Comparison of ENCODE assay signal across 1 cellular context in genomic region chr20:62239278-62239879, GRCh38.
TF ChIP-seq lines count a peak whose summit lies in the region.

No MANE protein-coding gene starts in this region.

TF ChIP-seq in GM12878, 131 proteins besides CTCF, POLR2A, EP300 and RAD21:
- no peak for TF ChIP-seq REST (IDR thresholded peaks at IDR 0.05; ENCODE audit: low read depth, low read length)
- no peak for TF ChIP-seq RCOR1 (conservative IDR thresholded peaks at IDR 0.05; ENCODE audit: low read depth, low read length)
- no peak for TF ChIP-seq JUNB (IDR thresholded peaks at IDR 0.05)
- no peak for TF ChIP-seq ATF7 (IDR thresholded peaks at IDR 0.05; ENCODE audit: low read depth)
- no peak for TF ChIP-seq TCF12 (IDR thresholded peaks at IDR 0.05; ENCODE audit: low read depth, low read length)
- no peak for TF ChIP-seq KDM1A (IDR thresholded peaks at IDR 0.05; ENCODE audit: borderline replicate concordance)
- no peak for TF ChIP-seq DPF2 (IDR thresholded peaks at IDR 0.05)
- TF ChIP-seq SMC3 (IDR thresholded peaks at IDR 0.05; ENCODE audit: borderline replicate concordance, low read length), result no peak
- TF ChIP-seq SPI1 (IDR thresholded peaks at IDR 0.05; ENCODE audit: borderline replicate concordance, insufficient read depth, low read depth, low read length), result no peak
- TF ChIP-seq NR2C2 (IDR thresholded peaks at IDR 0.05; ENCODE audit: borderline replicate concordance, control insufficient read depth, insufficient read length, low read depth), result no peak
- TF ChIP-seq CBX5 (IDR thresholded peaks at IDR 0.05; ENCODE audit: low read depth), result no peak
- TF ChIP-seq, protein P1, sequence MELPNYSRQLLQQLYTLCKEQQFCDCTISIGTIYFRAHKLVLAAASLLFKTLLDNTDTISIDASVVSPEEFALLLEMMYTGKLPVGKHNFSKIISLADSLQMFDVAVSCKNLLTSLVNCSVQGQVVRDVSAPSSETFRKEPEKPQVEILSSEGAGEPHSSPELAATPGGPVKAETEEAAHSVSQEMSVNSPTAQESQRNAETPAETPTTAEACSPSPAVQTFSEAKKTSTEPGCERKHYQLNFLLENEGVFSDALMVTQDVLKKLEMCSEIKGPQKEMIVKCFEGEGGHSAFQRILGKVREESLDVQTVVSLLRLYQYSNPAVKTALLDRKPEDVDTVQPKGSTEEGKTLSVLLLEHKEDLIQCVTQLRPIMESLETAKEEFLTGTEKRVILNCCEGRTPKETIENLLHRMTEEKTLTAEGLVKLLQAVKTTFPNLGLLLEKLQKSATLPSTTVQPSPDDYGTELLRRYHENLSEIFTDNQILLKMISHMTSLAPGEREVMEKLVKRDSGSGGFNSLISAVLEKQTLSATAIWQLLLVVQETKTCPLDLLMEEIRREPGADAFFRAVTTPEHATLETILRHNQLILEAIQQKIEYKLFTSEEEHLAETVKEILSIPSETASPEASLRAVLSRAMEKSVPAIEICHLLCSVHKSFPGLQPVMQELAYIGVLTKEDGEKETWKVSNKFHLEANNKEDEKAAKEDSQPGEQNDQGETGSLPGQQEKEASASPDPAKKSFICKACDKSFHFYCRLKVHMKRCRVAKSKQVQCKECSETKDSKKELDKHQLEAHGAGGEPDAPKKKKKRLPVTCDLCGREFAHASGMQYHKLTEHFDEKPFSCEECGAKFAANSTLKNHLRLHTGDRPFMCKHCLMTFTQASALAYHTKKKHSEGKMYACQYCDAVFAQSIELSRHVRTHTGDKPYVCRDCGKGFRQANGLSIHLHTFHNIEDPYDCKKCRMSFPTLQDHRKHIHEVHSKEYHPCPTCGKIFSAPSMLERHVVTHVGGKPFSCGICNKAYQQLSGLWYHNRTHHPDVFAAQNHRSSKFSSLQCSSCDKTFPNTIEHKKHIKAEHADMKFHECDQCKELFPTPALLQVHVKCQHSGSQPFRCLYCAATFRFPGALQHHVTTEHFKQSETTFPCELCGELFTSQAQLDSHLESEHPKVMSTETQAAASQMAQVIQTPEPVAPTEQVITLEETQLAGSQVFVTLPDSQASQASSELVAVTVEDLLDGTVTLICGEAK (IDR thresholded peaks at IDR 0.05; ENCODE audit: borderline replicate concordance), result no peak
- TF ChIP-seq SMAD5 (IDR thresholded peaks at IDR 0.05; ENCODE audit: low read depth), result no peak
- TF ChIP-seq HDAC6 (IDR thresholded peaks at IDR 0.05; ENCODE audit: unreplicated experiment), result no peak
